In genomic region chr4:165540206-165540865, GRCh38 we compare ENCODE assay signal across 16 cellular contexts.
A peak's percentile ranks its signal among the peaks of the same experiment; 100 is the strongest.
DNase-seq lines count a peak whose midpoint lies in the region; ATAC-seq and TF ChIP-seq lines count a peak whose summit lies in the region.
"Had no signal": no experiment of that assay in that cellular context is flagged by ENCODE, and none has a peak within 500 bp of the region (broad histone marks: within the 10 kb centered on the region; RNA-seq: fewer than 3 reads in every experiment).

No MANE protein-coding gene starts in this region.

- ATAC-seq in stimulated activated naive CD8-positive, alpha-beta T cell treated with anti-CD3 and anti-CD28 coated beads, Interleukin-15, amount 100 ng/mL, for 72 hours = peak; percentile 51
- ATAC-seq in stimulated activated naive CD8-positive, alpha-beta T cell treated with anti-CD3 and anti-CD28 coated beads, Interleukin-15, Interleukin-2, amounts not matched to agents 100 U/mL and 50 U/mL, for 24 hours = no peak
- ATAC-seq in HG02884 (IDR thresholded peaks at IDR 0.05; ENCODE audit: unreplicated experiment) (no peak), GM21576 (IDR thresholded peaks at IDR 0.05; ENCODE audit: unreplicated experiment) (no peak)

- WGBS in hepatocyte (ENCODE audit: low lambda C conversion rate, missing lambda C conversion rate) = 92% methylated on average over 9 of the region's 9 CpGs

- H3K4me1 ChIP-seq in hepatocyte (ENCODE audit: insufficient read depth) = no peaks in the 10 kb centered on the region
- H3K4me1 ChIP-seq in left ventricle myocardium inferior = no peaks in the 10 kb centered on the region
- H3K4me1 ChIP-seq: BLaER1 had no signal

- H3K9me3 ChIP-seq in hepatocyte (ENCODE audit: low read depth) = no peaks in the 10 kb centered on the region
- no peaks in the 10 kb centered on the region for H3K9me3 ChIP-seq in left ventricle myocardium inferior (replicated peaks)
- H3K9me3 ChIP-seq: BLaER1 had no signal

- H3K36me3 ChIP-seq in hepatocyte (replicated peaks; ENCODE audit: insufficient read depth, low read depth) = no peaks in the 10 kb centered on the region
- H3K36me3 ChIP-seq in left ventricle myocardium inferior = no peaks in the 10 kb centered on the region
- H3K36me3 ChIP-seq: BLaER1 had no signal

- intact Hi-C loops in left ventricle myocardium inferior (cut with micrococcal nuclease) = no loop called here

- H3K4me3 Mint-ChIP-seq in stimulated activated naive CD8-positive, alpha-beta T cell treated with anti-CD3 and anti-CD28 coated beads, Interleukin-15, amount 100 ng/mL, for 72 hours = no peak overlapping the region

- H4K20me1 ChIP-seq in hepatocyte (ENCODE audit: insufficient read depth, poor library complexity, severe bottlenecking) = no peaks in the 10 kb centered on the region
- H4K20me1 ChIP-seq: BLaER1 had no signal

- no peaks in the 10 kb centered on the region for H3K4me1 Mint-ChIP-seq in stimulated activated naive CD8-positive, alpha-beta T cell treated with anti-CD3 and anti-CD28 coated beads, Interleukin-15, amount 100 ng/mL, for 72 hours

- H3K27me3 ChIP-seq in hepatocyte = no peaks in the 10 kb centered on the region
- H3K27me3 ChIP-seq in left ventricle myocardium inferior (ENCODE audit: low read depth) = no peaks in the 10 kb centered on the region
- H3K27me3 ChIP-seq: BLaER1 had no signal

- TF ChIP-seq CTCF in hepatocyte (IDR thresholded peaks at IDR 0.05; ENCODE audit: poor library complexity) (no peak), left ventricle myocardium inferior (IDR thresholded peaks at IDR 0.05; ENCODE audit: borderline replicate concordance) (no peak)

- no peaks in the 10 kb centered on the region for H3K9me3 Mint-ChIP-seq in stimulated activated naive CD8-positive, alpha-beta T cell treated with anti-CD3 and anti-CD28 coated beads, Interleukin-15, amount 100 ng/mL, for 72 hours

- no peak overlapping the region for H3K4me2 ChIP-seq in hepatocyte
- H3K4me2 ChIP-seq: BLaER1 had no signal

- H3K4me3 ChIP-seq in hepatocyte (no peak overlapping the region), left ventricle myocardium inferior (no peak overlapping the region)
- H3K4me3 ChIP-seq: BLaER1 had no signal

- DNase-seq in NCI-H748 (lab: John Stamatoyannopoulos, UW; ENCODE audit: unreplicated experiment) (peak; percentile 6), NCI-H748 treated with DMSO at 0.1 percent for 48 hours (lab: John Stamatoyannopoulos, UW) (no peak), hepatocyte (ENCODE audit: low spot score) (no peak), left ventricle myocardium inferior (no peak)
- DNase-seq in stimulated activated naive CD8-positive, alpha-beta T cell treated with anti-CD3 and anti-CD28 coated beads, Interleukin-15, amount 100 ng/mL, for 72 hours = no peak
- no peak for DNase-seq in stimulated activated naive CD8-positive, alpha-beta T cell treated with anti-CD3 and anti-CD28 coated beads, Interleukin-15, Interleukin-2, amounts not matched to agents 100 U/mL and 50 U/mL, for 24 hours
- DNase-seq: 8988T, IMR-90, NCI-H146, NCI-H2081 treated with DMSO at 0.1 percent for 48 hours, NCI-H226, NCI-H526 treated with DMSO at 0.1 percent for 48 hours, SHP77 treated with DMSO at 0.1 percent for 48 hours had no signal

- H3K27ac Mint-ChIP-seq in stimulated activated naive CD8-positive, alpha-beta T cell treated with anti-CD3 and anti-CD28 coated beads, Interleukin-15, amount 100 ng/mL, for 72 hours = no peak overlapping the region

- no peak overlapping the region for H2AFZ ChIP-seq in hepatocyte

- peak overlapping the region; percentile 64 for H3K27ac ChIP-seq in hepatocyte
- no peak overlapping the region for H3K27ac ChIP-seq in left ventricle myocardium inferior (replicated peaks)
- H3K27ac ChIP-seq: BLaER1 had no signal

- no peaks in the 10 kb centered on the region for H3K79me2 ChIP-seq in hepatocyte

- no peaks in the 10 kb centered on the region for H3K9me2 ChIP-seq in hepatocyte (replicated peaks; ENCODE audit: insufficient read depth)

- H3K27me3 Mint-ChIP-seq in stimulated activated naive CD8-positive, alpha-beta T cell treated with anti-CD3 and anti-CD28 coated beads, Interleukin-15, amount 100 ng/mL, for 72 hours = peaks cover 9% of the 10 kb centered on the region
